In the genomic region with DNA sequence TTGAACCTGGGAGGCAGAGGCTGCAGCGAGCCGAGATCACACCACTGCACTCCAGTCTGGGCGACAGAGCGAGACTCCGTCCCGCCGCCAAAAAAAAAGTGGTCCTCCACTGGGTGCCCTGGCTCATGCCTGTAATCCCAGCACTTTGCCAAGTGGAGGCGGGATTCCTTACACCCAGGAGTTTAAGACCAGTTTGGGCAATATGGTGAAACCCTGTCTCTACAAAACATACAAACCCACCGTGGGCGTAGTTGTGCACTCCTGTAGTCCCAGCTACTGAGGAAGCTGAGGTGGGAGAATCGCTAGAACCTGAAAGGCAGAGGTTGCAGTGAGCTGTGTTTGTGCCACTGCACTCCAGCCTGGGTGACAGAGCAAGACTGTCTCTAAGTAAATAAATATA, we compare ENCODE assay signal across 4 cellular contexts. TPM values are rescaled to one million over a fixed set of nuclear protein-coding genes. Genes with fewer than 3 reads are reported as not detected.
"Had no signal": no experiment of that assay in that cellular context is flagged by ENCODE, and none has a peak within 500 bp of the region (broad histone marks: within the 10 kb centered on the region; RNA-seq: fewer than 3 reads in every experiment).

No MANE protein-coding gene starts in this region.

RNA-seq across cellular contexts. Expression of gene GJB1, which starts 58.3 kb away (rescaled TPM):
- total RNA-seq: subcutaneous adipose tissue, thoracic aorta, thyroid gland, vagina had no signal
